ENCODE assay signal across 15 cellular contexts in genomic region chr2:205931388-205931787, GRCh38.
A peak's percentile ranks its signal among the peaks of the same experiment; 100 is the strongest.
DNase-seq lines count a peak whose midpoint lies in the region; ATAC-seq and TF ChIP-seq lines count a peak whose summit lies in the region.
"Had no signal": no experiment of that assay in that cellular context is flagged by ENCODE, and none has a peak within 500 bp of the region (broad histone marks: within the 10 kb centered on the region; RNA-seq: fewer than 3 reads in every experiment).

No MANE protein-coding gene starts in this region.

- no peak for TF ChIP-seq CTCF in A673 (conservative IDR thresholded peaks at IDR 0.05; ENCODE audit: low read depth, low read length)
- TF ChIP-seq CTCF in WTC11 (IDR thresholded peaks at IDR 0.05) = no peak
- no peak for TF ChIP-seq CTCF in fibroblast of mammary gland (conservative IDR thresholded peaks at IDR 0.05; ENCODE audit: control insufficient read depth, insufficient read depth, low read depth, low read length)
- TF ChIP-seq CTCF in foreskin keratinocyte (conservative IDR thresholded peaks at IDR 0.05) = no peak
- no peak for TF ChIP-seq CTCF in ascending aorta (IDR thresholded peaks at IDR 0.05)

- H3K36me3 Mint-ChIP-seq in WTC11 = no peaks in the 10 kb centered on the region

- H3K27ac ChIP-seq in A673 (ENCODE audit: low read depth, low read length, poor library complexity, severe bottlenecking) = no peak overlapping the region
- H3K27ac ChIP-seq in HUES48 (ENCODE audit: low read depth, low read length) = peak overlapping the region; percentile 76
- H3K27ac ChIP-seq in foreskin keratinocyte = no peak overlapping the region
- H3K27ac ChIP-seq in ascending aorta = no peak overlapping the region
- H3K27ac ChIP-seq: BLaER1 treated with 17β-estradiol and CSF1 and Interleukin-3, amounts not matched to agents 10 nM and 100 nM; SK-N-MC had no signal

- H3K27ac Mint-ChIP-seq in WTC11 = no peak overlapping the region

- H3K4me1 Mint-ChIP-seq in WTC11 = peaks cover 27% of the 10 kb centered on the region

- H3K27me3 ChIP-seq in A673 (replicated peaks; ENCODE audit: insufficient read depth, low read depth, low read length, poor library complexity) = no peaks in the 10 kb centered on the region
- peaks cover 9% of the 10 kb centered on the region for H3K27me3 ChIP-seq in HUES48 (ENCODE audit: control insufficient read depth, insufficient read depth, low read length)
- peaks cover 21% of the 10 kb centered on the region for H3K27me3 ChIP-seq in foreskin keratinocyte
- H3K27me3 ChIP-seq in ascending aorta = no peaks in the 10 kb centered on the region
- H3K27me3 ChIP-seq: BLaER1 treated with 17β-estradiol and CSF1 and Interleukin-3, amounts not matched to agents 10 nM and 100 nM had no signal

- intact Hi-C loops in A673 (cut with micrococcal nuclease; ENCODE audit: unreplicated experiment) = no loop called here
- intact Hi-C loops in ascending aorta (cut with DNase I) = no loop called here

- H3K4me3 ChIP-seq in A673 (ENCODE audit: low read depth, low read length, poor library complexity, severe bottlenecking) (no peak overlapping the region), HUES48 (ENCODE audit: low read depth, low read length) (no peak overlapping the region), fibroblast of mammary gland (ENCODE audit: control insufficient read depth, low read depth, low read length) (no peak overlapping the region), ascending aorta (no peak overlapping the region)
- H3K4me3 ChIP-seq: BLaER1 treated with 17β-estradiol and CSF1 and Interleukin-3, amounts not matched to agents 10 nM and 100 nM; SK-N-MC had no signal

- no peak overlapping the region for H3K4me3 Mint-ChIP-seq in WTC11

- BruUV-seq in A673 (replicated peaks; lab: Mats Ljungman, UMichigan) = no TSS peak

- H3K27me3 Mint-ChIP-seq in WTC11 (ENCODE audit: low read depth) = peaks cover 9% of the 10 kb centered on the region

- no peak overlapping the region for H3K9ac ChIP-seq in HUES48 (ENCODE audit: low read depth, low read length)
- H3K9ac ChIP-seq: BLaER1 treated with 17β-estradiol and CSF1 and Interleukin-3, amounts not matched to agents 10 nM and 100 nM had no signal

- H3K4me1 ChIP-seq in A673 (ENCODE audit: insufficient read depth, low read length, poor library complexity, severe bottlenecking) (peaks cover 5% of the 10 kb centered on the region), HUES48 (ENCODE audit: control insufficient read depth, insufficient read depth, low read length) (peaks cover 21% of the 10 kb centered on the region), foreskin keratinocyte (no peaks in the 10 kb centered on the region), ascending aorta (no peaks in the 10 kb centered on the region)

- H3K36me3 ChIP-seq in A673 (ENCODE audit: insufficient read depth, low read length, poor library complexity, severe bottlenecking) (no peaks in the 10 kb centered on the region), HUES48 (ENCODE audit: control insufficient read depth, insufficient read depth, low read length) (no peaks in the 10 kb centered on the region), ascending aorta (no peaks in the 10 kb centered on the region)
- H3K36me3 ChIP-seq: BLaER1 treated with 17β-estradiol and CSF1 and Interleukin-3, amounts not matched to agents 10 nM and 100 nM had no signal

- no peak for ATAC-seq in WTC11
- no peak for ATAC-seq in GM21367 (IDR thresholded peaks at IDR 0.05; ENCODE audit: unreplicated experiment)
- no peak for ATAC-seq in foreskin keratinocyte
- ATAC-seq: Right ventricle myocardium inferior had no signal

- DNase-seq in A673 (ENCODE audit: low spot score) (peak; percentile 27), WTC11 (ENCODE audit: low spot score) (no peak), fibroblast of mammary gland (ENCODE audit: low read depth) (peak; percentile 11), NCI-H2171 (lab: John Stamatoyannopoulos, UW) (no peak), foreskin keratinocyte (no peak), ascending aorta (ENCODE audit: low spot score in 2 of 2) (no peak)
- DNase-seq: NCI-H1436, NCI-H2029, NCI-H510A, NCI-H774 had no signal

- POLR2A ChIA-PET in A673 (lab: Charles Lee; ENCODE audit: low non-redundant PET) (no interaction called here), WTC11 (lab: Charles Lee) (no interaction called here)

- CTCF ChIA-PET in A673 (lab: Charles Lee) = no interaction called here
- CTCF ChIA-PET in WTC11 (lab: Charles Lee) = interaction anchor here (0.5 to 2.8 kb wide), 2 partner anchors 17 to 210 kb away, joined by 5 to 13 read pairs; no protein-coding TSS in a partner anchor

- H3K9me3 ChIP-seq in A673 (ENCODE audit: low read depth, low read length, poor library complexity, severe bottlenecking) (no peaks in the 10 kb centered on the region), HUES48 (ENCODE audit: control insufficient read depth, insufficient read depth, low read length) (no peaks in the 10 kb centered on the region), ascending aorta (no peaks in the 10 kb centered on the region)

- H3K9me3 Mint-ChIP-seq in WTC11 = no peaks in the 10 kb centered on the region

TF ChIP-seq in WTC11, 78 proteins besides CTCF, POLR2A, EP300 and RAD21:
- TF ChIP-seq NFYB (CRISPR knock-in tag; conservative IDR thresholded peaks at IDR 0.05; ENCODE audit: low read depth) (0 out of 2 replicates have a peak, but pooled peaks have one; percentile 34), NR2C2 (CRISPR knock-in tag; IDR thresholded peaks at IDR 0.05) (no peak)

Comparison
In these comparisons a context has a peak if more than half of its experiments do, and no peak if none do; other contexts are left out.
1. DNase-seq: peak in A673 (single experiment) and fibroblast of mammary gland (single experiment); none in WTC11 (single experiment), NCI-H2171 (single experiment), foreskin keratinocyte (0 of 2) and ascending aorta (0 of 2).